In the genomic region with DNA sequence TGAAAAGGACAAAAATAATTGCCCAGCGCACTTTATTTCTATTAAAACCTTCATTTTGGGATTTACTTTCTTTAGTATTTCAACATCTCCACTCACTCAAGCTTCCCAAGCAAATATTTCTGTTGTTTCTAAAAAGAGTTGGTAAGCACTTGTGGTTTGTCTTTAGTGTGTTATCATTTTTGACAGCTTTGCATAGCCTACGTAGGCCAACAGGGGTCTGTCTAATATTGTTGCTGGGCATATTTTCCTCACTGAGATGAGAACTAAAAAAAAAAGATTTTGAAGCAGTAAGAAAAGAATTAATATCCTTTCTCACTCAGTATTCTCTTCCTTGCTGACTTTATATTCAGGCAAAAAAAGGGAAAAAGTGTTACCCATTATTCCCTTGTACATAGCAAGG, we compare ENCODE assay signal across 25 cellular contexts.
DNase-seq lines count a peak whose midpoint lies in the region; ATAC-seq, FAIRE-seq and TF ChIP-seq lines count a peak whose summit lies in the region.
"Had no signal": no experiment of that assay in that cellular context is flagged by ENCODE, and none has a peak within 500 bp of the region (broad histone marks: within the 10 kb centered on the region; RNA-seq: fewer than 3 reads in every experiment).

No MANE protein-coding gene starts in this region.

- CTCF ChIA-PET in K562 (lab: Yijun Ruan, JAX; ENCODE audit: low intra/inter-chr PET ratio), result no interaction called here
- CTCF ChIA-PET in activated CD8-positive, alpha-beta T cell treated with anti-CD3 and anti-CD28 coated beads, Interleukin-2, amount 10 ng/mL, durations not matched to agents 7 days and 5 days (lab: Charles Lee), result no interaction called here

- no peaks in the 10 kb centered on the region for H3F3A ChIP-seq in OCI-LY1 (ENCODE audit: insufficient read depth, low read length)
- H3F3A ChIP-seq in smooth muscle cell (ENCODE audit: low read depth), result no peaks in the 10 kb centered on the region

- TF ChIP-seq POLR2A in K562 (conservative IDR thresholded peaks at IDR 0.05), result no peak

- peak overlapping the region; percentile 73 for H3K27ac Mint-ChIP-seq in mesothelial cell of epicardium
- no peak overlapping the region for H3K27ac Mint-ChIP-seq in activated CD8-positive, alpha-beta T cell treated with anti-CD3 and anti-CD28 coated beads, Interleukin-2, amount 10 ng/mL, durations not matched to agents 7 days and 5 days
- H3K27ac Mint-ChIP-seq: activated naive CD4-positive, alpha-beta T cell treated with anti-CD3 and anti-CD28 coated beads for 36 hours; CD8-positive, alpha-beta T cell; dendritic cell treated with granulocyte-macrophage colony-stimulating factor and Interleukin-4, amounts not matched to agents 40 ng/mL and 50 ng/mL, for 4 days had no signal

- no peak overlapping the region for H3K4me3 Mint-ChIP-seq in mesothelial cell of epicardium
- no peak overlapping the region for H3K4me3 Mint-ChIP-seq in activated CD8-positive, alpha-beta T cell treated with anti-CD3 and anti-CD28 coated beads, Interleukin-2, amount 10 ng/mL, durations not matched to agents 7 days and 5 days
- H3K4me3 Mint-ChIP-seq: activated naive CD4-positive, alpha-beta T cell treated with anti-CD3 and anti-CD28 coated beads for 36 hours; CD8-positive, alpha-beta T cell; dendritic cell treated with granulocyte-macrophage colony-stimulating factor and Interleukin-4, amounts not matched to agents 40 ng/mL and 50 ng/mL, for 4 days; natural killer cell had no signal

- H3K27me3 ChIP-seq in OCI-LY1 (ENCODE audit: insufficient read depth, low read length), result no peaks in the 10 kb centered on the region
- H3K27me3 ChIP-seq in K562 (ENCODE audit: control insufficient read depth in 2 of 2, insufficient read depth in 2 of 2, low read length in 2 of 2), result no peaks in the 10 kb centered on the region
- H3K27me3 ChIP-seq in smooth muscle cell (ENCODE audit: low read depth), result no peaks in the 10 kb centered on the region
- H3K27me3 ChIP-seq: cardiac muscle cell, sigmoid colon, stomach, transverse colon had no signal

- TF ChIP-seq CTCF in OCI-LY1 (IDR thresholded peaks at IDR 0.05; ENCODE audit: low read length) (0 out of 2 replicates have a peak, but pooled peaks have one; percentile 12), K562 (IDR thresholded peaks at IDR 0.05 in 2 of 3, conservative IDR thresholded peaks at IDR 0.05 in 1 of 3; ENCODE audit: insufficient read depth in 2 of 3, low read depth in 1 of 3, low read length in 3 of 3) (peak in 2 of 3 experiments; percentile 30 to 39; a peak in 2 of 6 replicates), mesothelial cell of epicardium (IDR thresholded peaks at IDR 0.05; ENCODE audit: unreplicated experiment) (no peak), smooth muscle cell (IDR thresholded peaks at IDR 0.05; ENCODE audit: borderline replicate concordance, insufficient read depth, poor library complexity, severe bottlenecking) (no peak)

- ATAC-seq in K562, result peak; percentile 70; the same call in 2 of the 3 replicates
- ATAC-seq in activated CD8-positive, alpha-beta T cell treated with anti-CD3 and anti-CD28 coated beads, Interleukin-2, amount 10 ng/mL, durations not matched to agents 7 days and 5 days, result no peak
- ATAC-seq: CD8-positive, alpha-beta T cell; left colon; natural killer cell had no signal

- H3K27me3 Mint-ChIP-seq in mesothelial cell of epicardium (ENCODE audit: low read depth), result no peaks in the 10 kb centered on the region
- no peaks in the 10 kb centered on the region for H3K27me3 Mint-ChIP-seq in activated CD8-positive, alpha-beta T cell treated with anti-CD3 and anti-CD28 coated beads, Interleukin-2, amount 10 ng/mL, durations not matched to agents 7 days and 5 days (ENCODE audit: low read depth)
- H3K27me3 Mint-ChIP-seq: dendritic cell treated with granulocyte-macrophage colony-stimulating factor and Interleukin-4, amounts not matched to agents 40 ng/mL and 50 ng/mL, for 4 days had no signal

- H3K79me2 ChIP-seq in OCI-LY1 (ENCODE audit: insufficient read depth, low read length) (no peaks in the 10 kb centered on the region), K562 (ENCODE audit: control insufficient read depth, insufficient read depth, low read length) (no peaks in the 10 kb centered on the region), smooth muscle cell (ENCODE audit: low read depth) (no peaks in the 10 kb centered on the region)

- peaks cover 33% of the 10 kb centered on the region for H3K4me1 Mint-ChIP-seq in mesothelial cell of epicardium
- H3K4me1 Mint-ChIP-seq in activated CD8-positive, alpha-beta T cell treated with anti-CD3 and anti-CD28 coated beads, Interleukin-2, amount 10 ng/mL, durations not matched to agents 7 days and 5 days (ENCODE audit: low read depth), result peaks cover 12% of the 10 kb centered on the region

- no peak overlapping the region for H3K4me2 ChIP-seq in OCI-LY1 (ENCODE audit: low read length)
- no peak overlapping the region for H3K4me2 ChIP-seq in K562 (ENCODE audit: insufficient read depth, low read length)
- peak overlapping the region; percentile 25 for H3K4me2 ChIP-seq in smooth muscle cell

- TF ChIP-seq RAD21 in K562 (CRISPR knock-in tag; conservative IDR thresholded peaks at IDR 0.05 in 1 of 2, IDR thresholded peaks at IDR 0.05 in 1 of 2), result peak; percentile 20 to 34; a peak in 2 of 4 replicates

- no peak overlapping the region for H2AFZ ChIP-seq in OCI-LY1 (ENCODE audit: low read length)
- H2AFZ ChIP-seq in K562 (ENCODE audit: low read depth, low read length), result peak overlapping the region; percentile 9
- H2AFZ ChIP-seq in smooth muscle cell (ENCODE audit: low read depth), result no peak overlapping the region

- H4K20me1 ChIP-seq in OCI-LY1 (ENCODE audit: insufficient read depth, low read length) (no peaks in the 10 kb centered on the region), K562 (replicated peaks; ENCODE audit: control insufficient read depth, insufficient read depth, low read length) (no peaks in the 10 kb centered on the region), smooth muscle cell (ENCODE audit: low read depth) (no peaks in the 10 kb centered on the region)

- no peak for FAIRE-seq in K562 (lab: Jason Lieb, UNC)
- FAIRE-seq: endothelial cell of umbilical vein, H54 had no signal

- H3K9me3 ChIP-seq in OCI-LY1 (ENCODE audit: low read length) (no peaks in the 10 kb centered on the region), K562 (replicated peaks; ENCODE audit: control insufficient read depth, insufficient read depth, low read depth, low read length) (no peaks in the 10 kb centered on the region), smooth muscle cell (replicated peaks; ENCODE audit: low read depth) (no peaks in the 10 kb centered on the region)
- H3K9me3 ChIP-seq: sigmoid colon, stomach, transverse colon had no signal

- H3K9me1 ChIP-seq in K562 (ENCODE audit: control insufficient read depth, insufficient read depth, low read length), result no peaks in the 10 kb centered on the region

- H3K27ac ChIP-seq in OCI-LY1 (ENCODE audit: low read depth, low read length, poor library complexity, severe bottlenecking) (no peak overlapping the region), K562 (ENCODE audit: extremely low read depth, low read depth, low read length) (no peak overlapping the region), smooth muscle cell (ENCODE audit: low read depth) (no peak overlapping the region)
- H3K27ac ChIP-seq: cardiac muscle cell, sigmoid colon, stomach, transverse colon had no signal

- H3K36me3 Mint-ChIP-seq in mesothelial cell of epicardium, result peaks cover 3% of the 10 kb centered on the region
- H3K36me3 Mint-ChIP-seq in activated CD8-positive, alpha-beta T cell treated with anti-CD3 and anti-CD28 coated beads, Interleukin-2, amount 10 ng/mL, durations not matched to agents 7 days and 5 days (ENCODE audit: low read depth), result peaks cover 61% of the 10 kb centered on the region

- POLR2A ChIA-PET in K562 (lab: Yijun Ruan, JAX), result interaction anchor here (0.7 kb wide), 1 partner anchor 1370 kb away, joined by 3 read pairs; no protein-coding TSS in a partner anchor
- POLR2A ChIA-PET in activated CD8-positive, alpha-beta T cell treated with anti-CD3 and anti-CD28 coated beads, Interleukin-2, amount 10 ng/mL, durations not matched to agents 7 days and 5 days (lab: Charles Lee), result no interaction called here

- H3K36me3 ChIP-seq in OCI-LY1 (ENCODE audit: insufficient read depth, low read length) (peaks cover 44% of the 10 kb centered on the region), K562 (ENCODE audit: control insufficient read depth, insufficient read depth, low read length) (no peaks in the 10 kb centered on the region), smooth muscle cell (ENCODE audit: low read depth) (no peaks in the 10 kb centered on the region)
- H3K36me3 ChIP-seq: cardiac muscle cell, sigmoid colon, stomach, transverse colon had no signal

- intact Hi-C loops in K562 (cut with micrococcal nuclease), result no loop called here

- BruUV-seq in K562 (replicated peaks; lab: Mats Ljungman, UMichigan), result no TSS peak

- WGBS in K562 (ENCODE audit: insufficient coverage, low coverage, missing lambda C conversion rate), result 4% methylated on average over 2 of the region's 2 CpGs
- WGBS in smooth muscle cell (ENCODE audit: low lambda C conversion rate), result 17% methylated on average over 2 of the region's 2 CpGs

- in situ Hi-C loops in K562 (cut with MboI), result no loop called here

- DNase-seq in K562 (ENCODE audit: extremely low read depth in 1 of 4, low spot score in 3 of 4) (peak in 1 of 4 experiments; percentile 12), mesothelial cell of epicardium (ENCODE audit: low spot score in 2 of 2, unreplicated experiment in 2 of 2) (no peak), smooth muscle cell (lab: John Stamatoyannopoulos, UW; ENCODE audit: unreplicated experiment) (no peak), EL (no peak), UCSD-AML1 (lab: John Stamatoyannopoulos, UW; ENCODE audit: unreplicated experiment) (no peak)
- DNase-seq in activated CD8-positive, alpha-beta T cell treated with anti-CD3 and anti-CD28 coated beads, Interleukin-2, amount 10 ng/mL, durations not matched to agents 7 days and 5 days, result no peak
- DNase-seq: activated CD4-positive, alpha-beta T cell treated with anti-CD3 and anti-CD28 coated beads, Interleukin-2, amount 50 U/mL, for 1 hour; activated naive CD4-positive, alpha-beta T cell treated with anti-CD3 and anti-CD28 coated beads for 36 hours; CD8-positive, alpha-beta T cell; GDM1; Kasumi-1; left colon; natural killer cell; NCI-H1092 treated with DMSO at 0.1 percent for 48 hours; NCI-H2029 treated with DMSO at 0.1 percent for 48 hours; NCI-H345; NCI-H774; sigmoid colon; stomach; transverse colon had no signal

- peaks cover 13% of the 10 kb centered on the region for H3K9me3 Mint-ChIP-seq in mesothelial cell of epicardium
- peaks cover 16% of the 10 kb centered on the region for H3K9me3 Mint-ChIP-seq in activated CD8-positive, alpha-beta T cell treated with anti-CD3 and anti-CD28 coated beads, Interleukin-2, amount 10 ng/mL, durations not matched to agents 7 days and 5 days (ENCODE audit: insufficient read depth)
- H3K9me3 Mint-ChIP-seq: activated naive CD4-positive, alpha-beta T cell treated with anti-CD3 and anti-CD28 coated beads for 36 hours; CD8-positive, alpha-beta T cell had no signal

- H3K9ac ChIP-seq in OCI-LY1 (ENCODE audit: low read length), result no peak overlapping the region
- H3K9ac ChIP-seq in K562 (ENCODE audit: insufficient read depth in 1 of 2, low read depth in 2 of 2, low read length in 2 of 2), result no peak overlapping the region
- no peak overlapping the region for H3K9ac ChIP-seq in smooth muscle cell (ENCODE audit: low read depth)

- no peaks in the 10 kb centered on the region for H3K9me2 ChIP-seq in OCI-LY1 (ENCODE audit: low read depth, low read length)

- TF ChIP-seq EP300 in K562 (IDR thresholded peaks at IDR 0.05; ENCODE audit: low read length), result no peak

- H3K4me1 ChIP-seq in OCI-LY1 (ENCODE audit: insufficient read depth, low read length, severe bottlenecking) (no peaks in the 10 kb centered on the region), K562 (replicated peaks in 1 of 2; ENCODE audit: control insufficient read depth in 2 of 2, insufficient read depth in 2 of 2, low read length in 2 of 2) (peaks cover 0 to 2% of the 10 kb centered on the region in 2 experiments; a peak in 1 of 5 replicates), smooth muscle cell (ENCODE audit: low read depth) (peaks cover 16% of the 10 kb centered on the region)
- H3K4me1 ChIP-seq: sigmoid colon, stomach, transverse colon had no signal

- H3K4me3 ChIP-seq in OCI-LY1 (ENCODE audit: low read depth, low read length, poor library complexity, severe bottlenecking), result no peak overlapping the region
- H3K4me3 ChIP-seq in K562, result no peak overlapping the region
- no peak overlapping the region for H3K4me3 ChIP-seq in smooth muscle cell
- H3K4me3 ChIP-seq: cardiac muscle cell, sigmoid colon, stomach, transverse colon had no signal

Comparison
In these comparisons a context has a peak if more than half of its experiments do, and no peak if none do; other contexts are left out.
1. CTCF ChIP-seq: peak in OCI-LY1 (single experiment) and K562 (2 of 3); none in mesothelial cell of epicardium (single experiment) and smooth muscle cell (single experiment).